11 cellular contexts compared by ENCODE assay signal in genomic region chr17:46020023-46020735, GRCh38. TPM values are rescaled to one million over a fixed set of nuclear protein-coding genes. Genes with fewer than 3 reads are reported as not detected.
DNase-seq lines count a peak whose midpoint lies in the region; ATAC-seq lines count a peak whose summit lies in the region.
"Had no signal": no experiment of that assay in that cellular context is flagged by ENCODE, and none has a peak within 500 bp of the region (broad histone marks: within the 10 kb centered on the region; RNA-seq: fewer than 3 reads in every experiment).

No MANE protein-coding gene starts in this region.

- CTCF ChIA-PET in activated CD4-positive, alpha-beta memory T cell treated with anti-CD3 and anti-CD28 coated beads for 36 hours (lab: Charles Lee): interaction anchor here (1.0 to 1.9 kb wide), 5 partner anchors 9 to 173 kb away, joined by 3 to 12 read pairs (median 3); partner anchors contain the start of gene KANSL1

- DNase-seq in activated CD4-positive, alpha-beta memory T cell treated with anti-CD3 and anti-CD28 coated beads for 36 hours: peak; percentile 72
- DNase-seq in germinal center (ENCODE audit: low spot score): peak; percentile 54
- peak; percentile 12 to 25 for DNase-seq in stimulated activated CD8-positive, alpha-beta memory T cell treated with anti-CD3 and anti-CD28 coated beads, Interleukin-2, amount 100 ng/mL, for 48 hours (ENCODE audit: low read depth in 2 of 2)
- no peak for DNase-seq in COR-L47 (lab: John Stamatoyannopoulos, UW)

- intact Hi-C loops in activated CD4-positive, alpha-beta memory T cell treated with anti-CD3 and anti-CD28 coated beads for 36 hours (cut with micrococcal nuclease): no loop called here

- peak overlapping the region; percentile 13 for H3K4me3 Mint-ChIP-seq in activated CD4-positive, alpha-beta memory T cell treated with anti-CD3 and anti-CD28 coated beads for 36 hours

- H3K4me1 Mint-ChIP-seq in activated CD4-positive, alpha-beta memory T cell treated with anti-CD3 and anti-CD28 coated beads for 36 hours (ENCODE audit: low read depth): peaks cover 24% of the 10 kb centered on the region

- peak; percentile 71 for ATAC-seq in GM21825 (IDR thresholded peaks at IDR 0.05; ENCODE audit: unreplicated experiment)
- ATAC-seq in GM21786 (IDR thresholded peaks at IDR 0.05; ENCODE audit: unreplicated experiment): no peak
- no peak for ATAC-seq in GM19324 (IDR thresholded peaks at IDR 0.05; ENCODE audit: low FRiP score, unreplicated experiment)
- ATAC-seq in HG02623 (IDR thresholded peaks at IDR 0.05; ENCODE audit: unreplicated experiment): no peak

- peaks cover 4% of the 10 kb centered on the region for H3K9me3 Mint-ChIP-seq in activated CD4-positive, alpha-beta memory T cell treated with anti-CD3 and anti-CD28 coated beads for 36 hours

- H3K27ac Mint-ChIP-seq in activated CD4-positive, alpha-beta memory T cell treated with anti-CD3 and anti-CD28 coated beads for 36 hours: peak overlapping the region; percentile 76

- POLR2A ChIA-PET in activated CD4-positive, alpha-beta memory T cell treated with anti-CD3 and anti-CD28 coated beads for 36 hours (lab: Charles Lee): no interaction called here

- H3K36me3 Mint-ChIP-seq in activated CD4-positive, alpha-beta memory T cell treated with anti-CD3 and anti-CD28 coated beads for 36 hours: peaks cover 1% of the 10 kb centered on the region

- H3K27me3 Mint-ChIP-seq in activated CD4-positive, alpha-beta memory T cell treated with anti-CD3 and anti-CD28 coated beads for 36 hours: no peaks in the 10 kb centered on the region

RNA-seq across cellular contexts. Expression of gene STH, which starts 21.1 kb away (rescaled TPM):
- not detected for total RNA-seq in activated CD4-positive, alpha-beta memory T cell treated with anti-CD3 and anti-CD28 coated beads for 36 hours
- total RNA-seq: epithelial cell of proximal tubule, HT-29, SK-MEL-5 had no signal
